ENCODE assay signal across 8 cellular contexts in genomic region chr2:111905990-111906735, GRCh38. TPM values are rescaled to one million over a fixed set of nuclear protein-coding genes. Genes with fewer than 3 reads are reported as not detected.
A peak's percentile ranks its signal among the peaks of the same experiment; 100 is the strongest.
DNase-seq lines count a peak whose midpoint lies in the region; ATAC-seq and TF ChIP-seq lines count a peak whose summit lies in the region.

No MANE protein-coding gene starts in this region.

- DNase-seq in activated naive CD4-positive, alpha-beta T cell treated with anti-CD3 and anti-CD28 coated beads for 36 hours: peak; percentile 17
- no peak for DNase-seq in activated naive CD4-positive, alpha-beta T cell treated with Interleukin-2 at 50 U/mL for 16 hours
- DNase-seq in T-cell (no peak), kidney tubule cell (ENCODE audit: low spot score) (peak; percentile 53), type B pancreatic cell (ENCODE audit: extremely low spot score, unreplicated experiment) (no peak)

- H3K27me3 Mint-ChIP-seq in activated naive CD4-positive, alpha-beta T cell treated with anti-CD3 and anti-CD28 coated beads for 36 hours (ENCODE audit: low read depth): no peaks in the 10 kb centered on the region
- H3K27me3 Mint-ChIP-seq in T-cell (no peaks in the 10 kb centered on the region), type B pancreatic cell (no peaks in the 10 kb centered on the region)

- no peaks in the 10 kb centered on the region for H3K9me3 Mint-ChIP-seq in activated naive CD4-positive, alpha-beta T cell treated with anti-CD3 and anti-CD28 coated beads for 36 hours
- no peaks in the 10 kb centered on the region for H3K9me3 Mint-ChIP-seq in T-cell
- no peaks in the 10 kb centered on the region for H3K9me3 Mint-ChIP-seq in type B pancreatic cell

- POLR2A ChIA-PET in T-cell (lab: Charles Lee): interaction anchor here in 1 of 2 donors (0.5 kb wide), 1 partner anchor 209 kb away, joined by 3 read pairs; no protein-coding TSS in a partner anchor

- CTCF ChIA-PET in activated naive CD4-positive, alpha-beta T cell treated with anti-CD3 and anti-CD28 coated beads for 36 hours (lab: Charles Lee): interaction anchor here (0.9 kb wide), 1 partner anchor 14 kb away, joined by 3 read pairs; no protein-coding TSS in a partner anchor
- CTCF ChIA-PET in T-cell (lab: Charles Lee): no interaction called here

- intact Hi-C loops in activated naive CD4-positive, alpha-beta T cell treated with anti-CD3 and anti-CD28 coated beads for 36 hours (cut with micrococcal nuclease): loop anchor here (2.0 kb wide), 1 partner anchor 25 kb away; no protein-coding TSS in a partner anchor

- TF ChIP-seq CTCF in type B pancreatic cell (conservative IDR thresholded peaks at IDR 0.05): no peak

- H3K36me3 Mint-ChIP-seq in activated naive CD4-positive, alpha-beta T cell treated with anti-CD3 and anti-CD28 coated beads for 36 hours (ENCODE audit: low read depth): no peaks in the 10 kb centered on the region
- H3K36me3 Mint-ChIP-seq in T-cell (no peaks in the 10 kb centered on the region), type B pancreatic cell (peaks cover 17% of the 10 kb centered on the region)

- ATAC-seq in T-cell (replicated peaks in 1 of 4): no peak
- no peak for ATAC-seq in HG03521 (IDR thresholded peaks at IDR 0.05; ENCODE audit: unreplicated experiment)
- no peak for ATAC-seq in GM21576 (IDR thresholded peaks at IDR 0.05; ENCODE audit: unreplicated experiment)
- ATAC-seq in GM18502 (IDR thresholded peaks at IDR 0.05; ENCODE audit: poor library complexity, unreplicated experiment): no peak

- H3K27ac Mint-ChIP-seq in activated naive CD4-positive, alpha-beta T cell treated with anti-CD3 and anti-CD28 coated beads for 36 hours: no peak overlapping the region
- H3K27ac Mint-ChIP-seq in T-cell: peak overlapping the region; percentile 52 to 80
- H3K27ac Mint-ChIP-seq in type B pancreatic cell: peak overlapping the region; percentile 55

- peaks cover 15% of the 10 kb centered on the region for H3K4me1 Mint-ChIP-seq in activated naive CD4-positive, alpha-beta T cell treated with anti-CD3 and anti-CD28 coated beads for 36 hours (ENCODE audit: low read depth)
- H3K4me1 Mint-ChIP-seq in T-cell (peaks cover 10 to 14% (median 11%) of the 10 kb centered on the region in 3 donors), type B pancreatic cell (ENCODE audit: unreplicated experiment) (peaks cover 57% of the 10 kb centered on the region)

- no peak overlapping the region for H3K4me3 Mint-ChIP-seq in activated naive CD4-positive, alpha-beta T cell treated with anti-CD3 and anti-CD28 coated beads for 36 hours
- peak overlapping the region in 1 of 3 donors; percentile 14 for H3K4me3 Mint-ChIP-seq in T-cell
- H3K4me3 Mint-ChIP-seq in type B pancreatic cell: peak overlapping the region; percentile 61

RNA-seq across cellular contexts. Expression of gene MERTK, which starts 7.8 kb away (rescaled TPM):
- total RNA-seq in activated naive CD4-positive, alpha-beta T cell treated with anti-CD3 and anti-CD28 coated beads for 36 hours: under 1 TPM; 0.57 to 0.88 TPM
- under 1 TPM; 0.12 to 0.73 (median 0.33) TPM for total RNA-seq in T-cell
- 25.7 and 48.4 TPM in 2 replicates for total RNA-seq in type B pancreatic cell (ENCODE audit: low replicate concordance)

RNA-seq across cellular contexts. Expression of gene ANAPC1, which starts 22.2 kb away (rescaled TPM):
- 100 to 1,000 TPM in 1 of 2 experiments, 10 to 100 TPM in 1; 92.5 to 104 TPM for total RNA-seq in activated naive CD4-positive, alpha-beta T cell treated with anti-CD3 and anti-CD28 coated beads for 36 hours
- total RNA-seq in T-cell (10 to 100 TPM; 51.3 to 69.9 (median 63.8) TPM), type B pancreatic cell (ENCODE audit: low replicate concordance) (50.3 and 52.9 TPM in 2 replicates)

Comparison
In these comparisons a context has a peak if more than half of its experiments do, and no peak if none do; other contexts are left out.
1. DNase-seq: peak in activated naive CD4-positive, alpha-beta T cell treated with anti-CD3 and anti-CD28 coated beads for 36 hours (single experiment) and kidney tubule cell (single experiment); none in activated naive CD4-positive, alpha-beta T cell treated with Interleukin-2 at 50 U/mL for 16 hours (single experiment), T-cell (0 of 34) and type B pancreatic cell (single experiment).
2. RNA of gene MERTK, which starts 7.8 kb away (total RNA-seq): 25.7 to 48.4 TPM in type B pancreatic cell; 0.57 to 0.88 TPM in activated naive CD4-positive, alpha-beta T cell treated with anti-CD3 and anti-CD28 coated beads for 36 hours and 0.12 to 0.73 TPM in T-cell; every median in the first group is over 10 times any median in the second.